Comparison of ENCODE assay signal across 10 cellular contexts in genomic region chr12:51388066-51388799, GRCh38. TPM values are rescaled to one million over a fixed set of nuclear protein-coding genes. Genes with fewer than 3 reads are reported as not detected.
A peak's percentile ranks its signal among the peaks of the same experiment; 100 is the strongest.
DNase-seq lines count a peak whose midpoint lies in the region; ATAC-seq, FAIRE-seq and TF ChIP-seq lines count a peak whose summit lies in the region.
"Had no signal": no experiment of that assay in that cellular context is flagged by ENCODE, and none has a peak within 500 bp of the region (broad histone marks: within the 10 kb centered on the region; RNA-seq: fewer than 3 reads in every experiment).

No MANE protein-coding gene starts in this region.

- H3K27ac Mint-ChIP-seq in neural crest cell (ENCODE audit: unreplicated experiment), result peak overlapping the region; percentile 59

- no peak overlapping the region for H3K27ac ChIP-seq in pancreas
- H3K27ac ChIP-seq: testis had no signal

- H3K4me3 ChIP-seq in pancreas, result no peak overlapping the region
- H3K4me3 ChIP-seq: testis had no signal

- H3K27me3 ChIP-seq in pancreas, result no peaks in the 10 kb centered on the region
- H3K27me3 ChIP-seq: testis had no signal

- DNase-seq in ELF-1 (ENCODE audit: low read depth, low spot score) (peak; percentile 95), NOMO-1 (lab: John Stamatoyannopoulos, UW; ENCODE audit: unreplicated experiment in 2 of 2) (peak; percentile 72 to 77), dedifferentiated amniotic fluid mesenchymal stem cell (ENCODE audit: extremely low spot score) (peak; percentile 72), neural crest cell (ENCODE audit: low read depth, low spot score) (no peak), NCI-H526 (lab: John Stamatoyannopoulos, UW) (no peak), pancreas (no peak)
- no peak for DNase-seq in stimulated activated CD4-positive, alpha-beta T cell treated with anti-CD3 and anti-CD28 coated beads, Interleukin-2, amount 100 ng/mL, for 24 hours
- DNase-seq: testis had no signal

- no peaks in the 10 kb centered on the region for H3K9me3 ChIP-seq in pancreas
- H3K9me3 ChIP-seq: testis had no signal

- ATAC-seq in HG03095 (IDR thresholded peaks at IDR 0.05; ENCODE audit: unreplicated experiment), result no peak
- ATAC-seq in pancreas, result no peak

- H3K36me3 ChIP-seq in pancreas, result no peaks in the 10 kb centered on the region

- H3K4me3 Mint-ChIP-seq in neural crest cell, result no peak overlapping the region

- no peaks in the 10 kb centered on the region for H3K36me3 Mint-ChIP-seq in neural crest cell (ENCODE audit: low read depth)

- peaks cover 59% of the 10 kb centered on the region for H3K27me3 Mint-ChIP-seq in neural crest cell (ENCODE audit: low read depth)

- H3K4me1 ChIP-seq in pancreas, result no peaks in the 10 kb centered on the region
- H3K4me1 ChIP-seq: testis had no signal

- peaks cover 52% of the 10 kb centered on the region for H3K4me1 Mint-ChIP-seq in neural crest cell

- no peaks in the 10 kb centered on the region for H3K9me3 Mint-ChIP-seq in neural crest cell

- TF ChIP-seq CTCF in neural crest cell (conservative IDR thresholded peaks at IDR 0.05) (no peak), pancreas (IDR thresholded peaks at IDR 0.05) (no peak)

- intact Hi-C loops in pancreas (cut with DNase I), result no loop called here

- WGBS in pancreas, 2 donors, result 73 to 74% methylated on average over 10 of the region's 10 CpGs

- FAIRE-seq in pancreas (lab: Jason Lieb, UNC), result no peak

RNA-seq across cellular contexts. Expression of gene GALNT6, which starts 3.0 kb away (rescaled TPM):
- 0.09 and 0.16 TPM in 2 replicates for total RNA-seq in neural crest cell
- total RNA-seq in pancreas, result 10 to 100 TPM in 3 of 6 donors, 1 to 10 TPM in 3; 8.9 to 16.6 (median 10.6) TPM
- polyA plus RNA-seq in pancreas, result 1 to 10 TPM; 2.7 to 5.4 TPM

RNA-seq across cellular contexts. Expression of gene SLC4A8, which starts 36.4 kb away (rescaled TPM):
- total RNA-seq in neural crest cell (30.9 and 33.8 TPM in 2 replicates), pancreas (1 to 10 TPM; 1.0 to 3.1 (median 2.7) TPM)
- 1 to 10 TPM; 1.4 to 5.5 TPM for polyA plus RNA-seq in pancreas

RNA-seq across cellular contexts. Expression of gene CELA1, which starts 41.8 kb away (rescaled TPM):
- total RNA-seq in neural crest cell (not detected in 2 replicates), pancreas (not detected)
- not detected for polyA plus RNA-seq in pancreas
- polyA plus RNA-seq: adipose tissue had no signal

Comparison
In these comparisons a context has a peak if more than half of its experiments do, and no peak if none do; other contexts are left out.
1. DNase-seq: peak in ELF-1 (single experiment), NOMO-1 (2 of 2) and dedifferentiated amniotic fluid mesenchymal stem cell (single experiment); none in neural crest cell (single experiment), NCI-H526 (0 of 2), stimulated activated CD4-positive, alpha-beta T cell treated with anti-CD3 and anti-CD28 coated beads, Interleukin-2, amount 100 ng/mL, for 24 hours (0 of 2) and pancreas (0 of 6).